Comparison of ENCODE assay signal across 14 cellular contexts in the genomic region with DNA sequence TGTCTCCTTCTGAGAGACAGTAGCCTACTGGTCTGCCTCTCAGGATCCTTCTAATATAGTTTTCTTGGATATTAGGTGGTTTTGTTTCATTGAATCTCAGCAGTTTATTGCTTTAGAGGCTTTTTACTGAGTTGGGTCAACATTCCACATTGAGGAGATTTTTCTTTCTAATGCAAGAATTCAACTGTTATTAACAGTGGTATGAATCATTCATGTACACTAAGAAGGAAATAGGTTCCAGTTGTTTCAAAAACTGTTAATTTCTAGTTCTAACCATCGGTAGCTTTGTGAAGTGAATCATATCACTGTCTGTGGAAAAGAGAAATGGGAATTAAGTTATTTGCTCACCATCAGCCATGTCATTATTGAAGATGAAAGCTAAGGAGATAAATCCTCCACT.
DNase-seq lines count a peak whose midpoint lies in the region; ATAC-seq, FAIRE-seq and TF ChIP-seq lines count a peak whose summit lies in the region.
"Had no signal": no experiment of that assay in that cellular context is flagged by ENCODE, and none has a peak within 500 bp of the region (broad histone marks: within the 10 kb centered on the region; RNA-seq: fewer than 3 reads in every experiment).

No MANE protein-coding gene starts in this region.

- POLR2A ChIA-PET in IMR-90 (lab: Charles Lee; ENCODE audit: unreplicated experiment) (no interaction called here), endothelial cell of umbilical vein (lab: Charles Lee) (no interaction called here)

- H3K9ac ChIP-seq in IMR-90 (ENCODE audit: low read depth, low read length): no peak overlapping the region
- no peak overlapping the region for H3K9ac ChIP-seq in endothelial cell of umbilical vein (replicated peaks; ENCODE audit: extremely low read depth, insufficient read depth, low read length)

- H2AFZ ChIP-seq in IMR-90 (replicated peaks; ENCODE audit: low read length, poor library complexity) (no peak overlapping the region), endothelial cell of umbilical vein (ENCODE audit: low read depth, low read length) (no peak overlapping the region)

- no peaks in the 10 kb centered on the region for H3K9me3 ChIP-seq in IMR-90 (ENCODE audit: control insufficient read depth, insufficient read depth, low read length)
- no peaks in the 10 kb centered on the region for H3K9me3 ChIP-seq in endothelial cell of umbilical vein (replicated peaks; ENCODE audit: control insufficient read depth, insufficient read depth, low read length)

- H3K27me3 ChIP-seq in IMR-90 (ENCODE audit: control insufficient read depth, insufficient read depth, low read length) (no peaks in the 10 kb centered on the region), endothelial cell of umbilical vein (ENCODE audit: control insufficient read depth in 2 of 2, insufficient read depth in 2 of 2, low read length in 2 of 2) (no peaks in the 10 kb centered on the region)

- peak; percentile 44 for FAIRE-seq in D721Med (lab: Jason Lieb, UNC)
- peak; percentile 28 for FAIRE-seq in endothelial cell of umbilical vein (lab: Jason Lieb, UNC)

- H3K79me2 ChIP-seq in endothelial cell of umbilical vein (ENCODE audit: control insufficient read depth, insufficient read depth, low read length): no peaks in the 10 kb centered on the region

- no peak overlapping the region for H4K5ac ChIP-seq in IMR-90 (ENCODE audit: low read depth, low read length)

- no peak for TF ChIP-seq POLR2A in IMR-90 (IDR thresholded peaks at IDR 0.05; ENCODE audit: low read depth, low read length)
- TF ChIP-seq POLR2A in endothelial cell of umbilical vein (IDR thresholded peaks at IDR 0.05; ENCODE audit: low read depth, low read length): no peak

- H3K14ac ChIP-seq in IMR-90 (replicated peaks; ENCODE audit: low read depth, low read length): no peak overlapping the region

- no peak overlapping the region for H2BK15ac ChIP-seq in IMR-90 (ENCODE audit: low read depth, low read length)

- TF ChIP-seq CTCF in D721Med (IDR thresholded peaks at IDR 0.05; ENCODE audit: insufficient read depth, missing control alignments): no peak
- no peak for TF ChIP-seq CTCF in IMR-90 (conservative IDR thresholded peaks at IDR 0.05; ENCODE audit: low read depth, low read length)
- TF ChIP-seq CTCF in endothelial cell of umbilical vein (IDR thresholded peaks at IDR 0.05; ENCODE audit: extremely low read depth in 1 of 2, insufficient read depth in 1 of 2, low read depth in 1 of 2, low read length in 2 of 2): no peak

- CTCF ChIA-PET in IMR-90 (lab: Yijun Ruan, JAX) (no interaction called here), endothelial cell of umbilical vein (lab: Charles Lee) (no interaction called here)

- H4K91ac ChIP-seq in IMR-90 (ENCODE audit: insufficient read depth, low read depth, low read length): no peak overlapping the region

- no peak overlapping the region for H3K56ac ChIP-seq in IMR-90 (ENCODE audit: extremely low read depth, insufficient read depth, low read length)

- H3K4me3 ChIP-seq in IMR-90 (ENCODE audit: insufficient read depth, low read depth, low read length) (no peak overlapping the region), endothelial cell of umbilical vein (replicated peaks in 1 of 3; ENCODE audit: insufficient read depth in 1 of 3, low read depth in 1 of 3, low read length in 3 of 3) (no peak overlapping the region)

- no peaks in the 10 kb centered on the region for H4K20me1 ChIP-seq in IMR-90 (ENCODE audit: insufficient read depth, low read length)
- no peaks in the 10 kb centered on the region for H4K20me1 ChIP-seq in endothelial cell of umbilical vein (replicated peaks; ENCODE audit: control insufficient read depth, extremely low read depth, insufficient read depth, low read length)

- dilution Hi-C loops in IMR-90 (cut with HindIII; ENCODE audit: low sequenced_read_pairs, unreplicated experiment) (no loop called here), endothelial cell of umbilical vein (cut with MboI; ENCODE audit: extremely low pct_ligation_motif_present, low sequenced_read_pairs) (no loop called here)

- ATAC-seq in IMR-90 (ENCODE audit: low read depth): peak; percentile 72
- ATAC-seq in HG02678 (IDR thresholded peaks at IDR 0.05; ENCODE audit: unreplicated experiment): no peak
- ATAC-seq in HG03280 (IDR thresholded peaks at IDR 0.05; ENCODE audit: unreplicated experiment): no peak

- H2AK9ac ChIP-seq in IMR-90 (replicated peaks; ENCODE audit: low read depth, low read length, poor library complexity): no peak overlapping the region

- H2BK120ac ChIP-seq in IMR-90 (ENCODE audit: low read depth, low read length): no peak overlapping the region

- no CpG with 5 or more reads among the region's 1 CpG for WGBS in IMR-90 (ENCODE audit: extremely low coverage in 2 of 2, insufficient read length in 1 of 2), 2 experiments

- H4K8ac ChIP-seq in IMR-90 (ENCODE audit: low read depth in 2 of 2, low read length in 2 of 2): no peak overlapping the region

- H3K36me3 ChIP-seq in IMR-90 (ENCODE audit: control insufficient read depth, insufficient read depth, low read length) (no peaks in the 10 kb centered on the region), endothelial cell of umbilical vein (ENCODE audit: control insufficient read depth in 2 of 2, extremely low read depth in 1 of 2, insufficient read depth in 2 of 2, low read length in 2 of 2) (no peaks in the 10 kb centered on the region)

- no peaks in the 10 kb centered on the region for H3K9me1 ChIP-seq in IMR-90 (ENCODE audit: insufficient read depth, low read length)
- H3K9me1 ChIP-seq in endothelial cell of umbilical vein (replicated peaks; ENCODE audit: control insufficient read depth, extremely low read depth, insufficient read depth, low read length): no peaks in the 10 kb centered on the region

- no peak overlapping the region for H2AK5ac ChIP-seq in IMR-90 (ENCODE audit: low read depth, low read length)

- no peaks in the 10 kb centered on the region; a peak in 1 of 4 replicates for H3K79me1 ChIP-seq in IMR-90 (ENCODE audit: low read depth in 1 of 2, low read length in 2 of 2)

- no peak overlapping the region for H3K4ac ChIP-seq in IMR-90 (ENCODE audit: low read depth, low read length)

- no peak overlapping the region for H2BK20ac ChIP-seq in IMR-90 (ENCODE audit: low read depth, low read length)

- no peak overlapping the region for H3K18ac ChIP-seq in IMR-90 (ENCODE audit: low read depth, low read length)

- BruUV-seq in IMR-90 (replicated peaks; lab: Mats Ljungman, UMichigan) (no TSS peak), endothelial cell of umbilical vein (replicated peaks; lab: Mats Ljungman, UMichigan) (no TSS peak)

- H3K4me2 ChIP-seq in IMR-90 (ENCODE audit: low read depth, low read length) (no peak overlapping the region; the same call in 1 of the 2 replicates), endothelial cell of umbilical vein (ENCODE audit: insufficient read depth, low read length) (no peak overlapping the region)

- no peak overlapping the region for H3K23ac ChIP-seq in IMR-90 (ENCODE audit: low read depth, low read length)

- H3K4me1 ChIP-seq in IMR-90 (ENCODE audit: control insufficient read depth, insufficient read depth, low read length) (no peaks in the 10 kb centered on the region; the same call in 1 of the 2 replicates), endothelial cell of umbilical vein (ENCODE audit: control insufficient read depth, extremely low read depth, insufficient read depth, low read length) (no peaks in the 10 kb centered on the region)

- intact Hi-C loops in IMR-90 (cut with micrococcal nuclease) (no loop called here), endothelial cell of umbilical vein (cut with micrococcal nuclease) (no loop called here)

- peak overlapping the region; percentile 42 for H2BK5ac ChIP-seq in IMR-90 (ENCODE audit: low read depth, low read length, poor library complexity, severe bottlenecking)

- DNase-seq in D721Med (ENCODE audit: insufficient read length, low spot score) (no peak), IMR-90 (peak; percentile 56), endothelial cell of umbilical vein (ENCODE audit: low read depth, low spot score) (no peak), ACHN (no peak)
- DNase-seq in activated CD4-positive, alpha-beta T cell treated with anti-CD3 and anti-CD28 coated beads, Interleukin-2, amount 50 U/mL, for 48 hours: no peak
- DNase-seq: Calu3; CD4-positive, CD25-positive, alpha-beta regulatory T cell; NCI-H1105 treated with DMSO at 0.1 percent for 48 hours; NCI-H187; NCI-H226; NCI-H524 treated with DMSO at 0.1 percent for 48 hours; SIG-M5 had no signal

- TF ChIP-seq RAD21 in IMR-90 (IDR thresholded peaks at IDR 0.05; ENCODE audit: low read length): no peak

- in situ Hi-C loops in IMR-90 (cut with MboI; ENCODE audit: low sequenced_read_pairs): no loop called here
- in situ Hi-C loops in ACHN (cut with HindIII; ENCODE audit: low pct_ligation_motif_present, low pct_unique_long_range_greater_than_20kb, low sequenced_read_pairs): no loop called here

- no peak overlapping the region for H3K27ac ChIP-seq in IMR-90 (ENCODE audit: insufficient read depth, low read length)
- no peak overlapping the region for H3K27ac ChIP-seq in endothelial cell of umbilical vein (ENCODE audit: insufficient read depth, low read depth, low read length)

TF ChIP-seq in IMR-90, 13 proteins besides CTCF, POLR2A, EP300 and RAD21 (continues in another document):
- TF ChIP-seq CEBPB (IDR thresholded peaks at IDR 0.05; ENCODE audit: low read depth, low read length) (no peak), MAZ (IDR thresholded peaks at IDR 0.05; ENCODE audit: borderline replicate concordance, low read depth, low read length) (no peak), NFE2L2 (IDR thresholded peaks at IDR 0.05; ENCODE audit: low read depth, low read length) (no peak), FOS (IDR thresholded peaks at IDR 0.05; ENCODE audit: low read depth, low read length) (no peak), RFX5 (IDR thresholded peaks at IDR 0.05; ENCODE audit: low read depth, low read length) (no peak)

TF ChIP-seq in endothelial cell of umbilical vein, 7 proteins besides CTCF, POLR2A, EP300 and RAD21:
- TF ChIP-seq, protein P1, sequence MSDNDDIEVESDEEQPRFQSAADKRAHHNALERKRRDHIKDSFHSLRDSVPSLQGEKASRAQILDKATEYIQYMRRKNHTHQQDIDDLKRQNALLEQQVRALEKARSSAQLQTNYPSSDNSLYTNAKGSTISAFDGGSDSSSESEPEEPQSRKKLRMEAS (IDR thresholded peaks at IDR 0.05; ENCODE audit: insufficient read depth, insufficient read length): no peak
- no peak for TF ChIP-seq MYC (IDR thresholded peaks at IDR 0.05; ENCODE audit: low read depth, low read length)
TF ChIP-seq in endothelial cell of umbilical vein: peak in this region for 0.
